Comparison of ENCODE assay signal across 8 cellular contexts in the genomic region with DNA sequence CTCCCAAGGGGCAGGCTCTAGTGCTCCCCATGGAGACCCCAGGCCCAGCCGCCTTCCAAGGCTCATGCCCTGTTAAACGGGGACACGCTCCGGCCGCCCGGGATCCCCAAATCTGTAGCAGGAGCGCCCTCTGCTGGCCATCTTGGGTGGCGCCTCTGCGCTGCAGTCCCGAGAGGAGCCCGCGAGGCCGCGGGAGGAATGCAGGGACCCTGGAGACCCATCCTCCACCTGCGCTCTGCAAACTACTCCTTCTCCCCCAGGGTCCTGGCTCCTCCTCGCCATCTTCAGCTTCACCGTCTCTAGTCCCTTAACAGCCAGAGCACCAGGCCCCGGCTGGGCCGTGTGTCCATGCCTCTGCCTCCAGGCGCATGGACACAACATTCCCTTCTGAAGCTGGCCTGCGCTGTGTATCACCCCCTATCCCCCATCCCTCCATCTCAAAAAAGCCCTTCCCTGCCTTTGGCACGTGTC. TPM values are rescaled to one million over a fixed set of nuclear protein-coding genes. Genes with fewer than 3 reads are reported as not detected.
DNase-seq lines count a peak whose midpoint lies in the region; ATAC-seq and TF ChIP-seq lines count a peak whose summit lies in the region.

No MANE protein-coding gene starts in this region.

- TF ChIP-seq POLR2A in HCT116 (IDR thresholded peaks at IDR 0.05; ENCODE audit: borderline replicate concordance, extremely low read depth, insufficient read depth, insufficient read length), result no peak

- H2AFZ ChIP-seq in HCT116 (ENCODE audit: low read depth, low read length, poor library complexity, severe bottlenecking), result peak overlapping the region; percentile 83

- intact Hi-C loops in CD14-positive monocyte (cut with micrococcal nuclease) (loop anchor here (1.0 to 5.0 kb wide), 4 partner anchors 14 to 846 kb away; no protein-coding TSS in a partner anchor), HCT116 (cut with micrococcal nuclease) (loop anchor here (1.0 to 10.0 kb wide), 9 partner anchors 14 to 1026 kb away; no protein-coding TSS in a partner anchor)
- intact Hi-C loops in dendritic cell treated with granulocyte-macrophage colony-stimulating factor and Interleukin-4, amounts not matched to agents 40 ng/mL and 50 ng/mL, for 4 days (cut with micrococcal nuclease), result loop anchor here (1.0 to 5.0 kb wide), 5 partner anchors 14 to 151 kb away; a partner anchor contains a TSS

- H3K79me2 ChIP-seq in HCT116 (ENCODE audit: insufficient read depth, low read length), result no peaks in the 10 kb centered on the region

- BruUV-seq in HCT116 (replicated peaks; lab: Mats Ljungman, UMichigan), result no TSS peak

- no peaks in the 10 kb centered on the region for H3K9me3 Mint-ChIP-seq in CD14-positive monocyte
- H3K9me3 Mint-ChIP-seq in dendritic cell treated with granulocyte-macrophage colony-stimulating factor and Interleukin-4, amounts not matched to agents 40 ng/mL and 50 ng/mL, for 4 days, result no peaks in the 10 kb centered on the region

- H3K4me3 ChIP-seq in HCT116 (replicated peaks in 1 of 2; ENCODE audit: low read depth in 1 of 2, low read length in 2 of 2), result peak overlapping the region; percentile 38 to 53

- CTCF ChIA-PET in HCT116 (lab: Charles Lee), result interaction anchor here (0.6 to 11.1 kb wide), 31 partner anchors 8 to 1115 kb away, joined by 3 to 217 read pairs (median 6); a partner anchor contains a TSS

- DNase-seq in CD14-positive monocyte (ENCODE audit: low spot score), result peak; percentile 82
- peak; percentile 54 for DNase-seq in HCT116 (ENCODE audit: low read depth, low spot score)
- peak; percentile 90 for DNase-seq in NCI-H510A treated with DMSO at 0.1 percent for 48 hours (lab: John Stamatoyannopoulos, UW)
- peak; percentile 90 for DNase-seq in activated CD4-positive, alpha-beta T cell treated with anti-CD3 and anti-CD28 coated beads, Interleukin-2, amount 50 U/mL, for 1 hour
- peak; percentile 85 for DNase-seq in left lobe of liver (ENCODE audit: low spot score)
- peak; percentile 94 to 96 for DNase-seq in stimulated activated CD4-positive, alpha-beta T cell treated with anti-CD3 and anti-CD28 coated beads, Interleukin-2, amount 100 ng/mL, for 24 hours

- H3K4me3 Mint-ChIP-seq in CD14-positive monocyte, result peak overlapping the region; percentile 72 to 82
- H3K4me3 Mint-ChIP-seq in dendritic cell treated with granulocyte-macrophage colony-stimulating factor and Interleukin-4, amounts not matched to agents 40 ng/mL and 50 ng/mL, for 4 days, result peak overlapping the region; percentile 69

- POLR2A ChIA-PET in HCT116 (lab: Charles Lee), result interaction anchor here (0.9 to 1.9 kb wide), 5 partner anchors 18 to 120 kb away, joined by 3 to 25 read pairs (median 9); a partner anchor contains a TSS

- H3K4me2 ChIP-seq in HCT116 (ENCODE audit: low read length), result peak overlapping the region; percentile 83

- peaks cover 26% of the 10 kb centered on the region for H3K4me1 Mint-ChIP-seq in CD14-positive monocyte
- peaks cover 57% of the 10 kb centered on the region for H3K4me1 Mint-ChIP-seq in dendritic cell treated with granulocyte-macrophage colony-stimulating factor and Interleukin-4, amounts not matched to agents 40 ng/mL and 50 ng/mL, for 4 days (ENCODE audit: low read depth)

- TF ChIP-seq CTCF in CD14-positive monocyte (IDR thresholded peaks at IDR 0.05) (peak; percentile 87), HCT116 (IDR thresholded peaks at IDR 0.05 in 2 of 3, conservative IDR thresholded peaks at IDR 0.05 in 1 of 3; ENCODE audit: borderline replicate concordance in 1 of 3, insufficient read depth in 1 of 3, low read depth in 2 of 3, low read length in 2 of 3) (peak; percentile 84 to 95 (median 92))

- no peaks in the 10 kb centered on the region for H3K36me3 ChIP-seq in HCT116 (ENCODE audit: control insufficient read depth in 1 of 2, insufficient read depth in 2 of 2, low read length in 2 of 2)

- ATAC-seq in HCT116 (peak; percentile 80), left lobe of liver (peak; percentile 92), GM21619 (IDR thresholded peaks at IDR 0.05; ENCODE audit: unreplicated experiment) (no peak)

- H3K36me3 Mint-ChIP-seq in CD14-positive monocyte, result no peaks in the 10 kb centered on the region
- H3K36me3 Mint-ChIP-seq in dendritic cell treated with granulocyte-macrophage colony-stimulating factor and Interleukin-4, amounts not matched to agents 40 ng/mL and 50 ng/mL, for 4 days (ENCODE audit: low read depth), result no peaks in the 10 kb centered on the region

- H3K9me3 ChIP-seq in HCT116 (ENCODE audit: control insufficient read depth in 1 of 2, insufficient read depth in 1 of 2, low read depth in 1 of 2, low read length in 2 of 2), result no peaks in the 10 kb centered on the region

- TF ChIP-seq RAD21 in HCT116 (IDR thresholded peaks at IDR 0.05; ENCODE audit: low read depth), result peak; percentile 100

- no peaks in the 10 kb centered on the region for H3K27me3 ChIP-seq in HCT116 (ENCODE audit: insufficient read depth, low read length)

- H4K20me1 ChIP-seq in HCT116 (ENCODE audit: insufficient read depth), result no peaks in the 10 kb centered on the region

- peaks cover 2 to 7% (median 6%) of the 10 kb centered on the region in 3 donors for H3K27me3 Mint-ChIP-seq in CD14-positive monocyte (ENCODE audit: low read depth in 3 of 3)
- H3K27me3 Mint-ChIP-seq in dendritic cell treated with granulocyte-macrophage colony-stimulating factor and Interleukin-4, amounts not matched to agents 40 ng/mL and 50 ng/mL, for 4 days, result peaks cover 8% of the 10 kb centered on the region

- H3K4me1 ChIP-seq in HCT116 (ENCODE audit: control insufficient read depth in 1 of 2, insufficient read depth in 2 of 2, low read length in 2 of 2), result peaks cover 27 to 71% of the 10 kb centered on the region in 2 experiments

- H3K27ac Mint-ChIP-seq in CD14-positive monocyte, result peak overlapping the region in 2 of 7 donors; percentile 25 to 43
- H3K27ac Mint-ChIP-seq in dendritic cell treated with granulocyte-macrophage colony-stimulating factor and Interleukin-4, amounts not matched to agents 40 ng/mL and 50 ng/mL, for 4 days, result peak overlapping the region; percentile 69

- RAD21 ChIA-PET in HCT116 (lab: Charles Lee; ENCODE audit: low non-redundant PET in 1 of 2, low total read pairs in 2 of 2, uncharacterized antibody in 2 of 2, unreplicated experiment in 2 of 2), result interaction anchor here (0.6 to 2.7 kb wide), 8 partner anchors 14 to 770 kb away, joined by 3 to 28 read pairs (median 8); no protein-coding TSS in a partner anchor

- H3K27ac ChIP-seq in HCT116 (ENCODE audit: low read depth, low read length), result peak overlapping the region; percentile 41

- H3K9ac ChIP-seq in HCT116 (ENCODE audit: low read length), result peak overlapping the region; percentile 57

- H3K9me2 ChIP-seq in HCT116 (ENCODE audit: insufficient read depth), result no peaks in the 10 kb centered on the region

TF ChIP-seq in HCT116, 20 proteins besides CTCF, POLR2A, EP300 and RAD21:
- TF ChIP-seq, protein P1, sequence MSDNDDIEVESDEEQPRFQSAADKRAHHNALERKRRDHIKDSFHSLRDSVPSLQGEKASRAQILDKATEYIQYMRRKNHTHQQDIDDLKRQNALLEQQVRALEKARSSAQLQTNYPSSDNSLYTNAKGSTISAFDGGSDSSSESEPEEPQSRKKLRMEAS (IDR thresholded peaks at IDR 0.05), result peak; percentile 62; the same call in 1 of the 2 replicates
- 0 out of 2 replicates have a peak, but pooled peaks have one; percentile 25 for TF ChIP-seq POLR2AphosphoS5 (IDR thresholded peaks at IDR 0.05; ENCODE audit: low read depth, low read length)
- TF ChIP-seq, protein P2, sequence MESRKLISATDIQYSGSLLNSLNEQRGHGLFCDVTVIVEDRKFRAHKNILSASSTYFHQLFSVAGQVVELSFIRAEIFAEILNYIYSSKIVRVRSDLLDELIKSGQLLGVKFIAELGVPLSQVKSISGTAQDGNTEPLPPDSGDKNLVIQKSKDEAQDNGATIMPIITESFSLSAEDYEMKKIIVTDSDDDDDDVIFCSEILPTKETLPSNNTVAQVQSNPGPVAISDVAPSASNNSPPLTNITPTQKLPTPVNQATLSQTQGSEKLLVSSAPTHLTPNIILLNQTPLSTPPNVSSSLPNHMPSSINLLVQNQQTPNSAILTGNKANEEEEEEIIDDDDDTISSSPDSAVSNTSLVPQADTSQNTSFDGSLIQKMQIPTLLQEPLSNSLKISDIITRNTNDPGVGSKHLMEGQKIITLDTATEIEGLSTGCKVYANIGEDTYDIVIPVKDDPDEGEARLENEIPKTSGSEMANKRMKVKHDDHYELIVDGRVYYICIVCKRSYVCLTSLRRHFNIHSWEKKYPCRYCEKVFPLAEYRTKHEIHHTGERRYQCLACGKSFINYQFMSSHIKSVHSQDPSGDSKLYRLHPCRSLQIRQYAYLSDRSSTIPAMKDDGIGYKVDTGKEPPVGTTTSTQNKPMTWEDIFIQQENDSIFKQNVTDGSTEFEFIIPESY (IDR thresholded peaks at IDR 0.05; ENCODE audit: extremely low read depth, insufficient replicate concordance, low read length), result no peak
TF ChIP-seq in HCT116: peak in this region for 2.

RNA-seq across cellular contexts. Expression of a gene that starts 23.6 kb away (rescaled TPM):
- not detected for polyA plus RNA-seq in CD14-positive monocyte
- not detected for total RNA-seq in HCT116 (2021; ENCODE audit: unreplicated experiment)
- polyA plus RNA-seq in HCT116 (2012), result 0.20 and 0.25 TPM in 2 replicates
- not detected for total RNA-seq in left lobe of liver

RNA-seq across cellular contexts. Expression of a gene that starts 35.4 kb away (rescaled TPM):
- not detected for polyA plus RNA-seq in CD14-positive monocyte
- total RNA-seq in HCT116 (2021; ENCODE audit: unreplicated experiment), result 0.61 TPM
- polyA plus RNA-seq in HCT116 (2012), result 3.0 and 4.7 TPM in 2 replicates
- total RNA-seq in left lobe of liver, result not detected

RNA-seq across cellular contexts. Expression of a gene that starts 40.7 kb away (rescaled TPM):
- 1,000 to 10,000 TPM; 1,176 to 1,536 TPM for polyA plus RNA-seq in CD14-positive monocyte
- total RNA-seq in HCT116 (2021; ENCODE audit: unreplicated experiment) (1,082 TPM), left lobe of liver (257 TPM)
- polyA plus RNA-seq in HCT116 (2012), result 1,232 and 1,393 TPM in 2 replicates
